1 cellular context compared by ENCODE assay signal in the genomic region with DNA sequence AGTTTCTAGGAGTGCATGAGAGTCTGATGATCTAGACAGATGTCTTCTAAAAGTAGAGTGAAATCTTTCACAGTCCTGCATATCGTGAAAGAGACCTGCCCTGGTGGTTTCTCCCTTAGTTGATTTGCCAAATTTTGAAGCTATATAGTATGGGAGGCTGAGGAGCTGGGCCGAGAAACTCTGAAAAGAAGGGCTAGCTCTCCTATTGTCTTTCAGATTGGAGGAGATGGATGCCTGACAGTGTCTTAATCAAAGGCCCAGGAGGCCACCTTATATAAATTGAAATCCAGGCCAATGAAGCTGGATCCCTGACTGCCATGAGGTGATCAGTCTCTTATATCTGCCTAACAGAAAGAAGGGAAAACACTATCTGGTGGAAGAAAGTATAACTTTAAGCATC.
TF ChIP-seq lines count a peak whose summit lies in the region.

No MANE protein-coding gene starts in this region.

TF ChIP-seq in WTC11, 78 proteins besides CTCF, POLR2A, EP300 and RAD21 (continued from another document):
- TF ChIP-seq, protein P1, sequence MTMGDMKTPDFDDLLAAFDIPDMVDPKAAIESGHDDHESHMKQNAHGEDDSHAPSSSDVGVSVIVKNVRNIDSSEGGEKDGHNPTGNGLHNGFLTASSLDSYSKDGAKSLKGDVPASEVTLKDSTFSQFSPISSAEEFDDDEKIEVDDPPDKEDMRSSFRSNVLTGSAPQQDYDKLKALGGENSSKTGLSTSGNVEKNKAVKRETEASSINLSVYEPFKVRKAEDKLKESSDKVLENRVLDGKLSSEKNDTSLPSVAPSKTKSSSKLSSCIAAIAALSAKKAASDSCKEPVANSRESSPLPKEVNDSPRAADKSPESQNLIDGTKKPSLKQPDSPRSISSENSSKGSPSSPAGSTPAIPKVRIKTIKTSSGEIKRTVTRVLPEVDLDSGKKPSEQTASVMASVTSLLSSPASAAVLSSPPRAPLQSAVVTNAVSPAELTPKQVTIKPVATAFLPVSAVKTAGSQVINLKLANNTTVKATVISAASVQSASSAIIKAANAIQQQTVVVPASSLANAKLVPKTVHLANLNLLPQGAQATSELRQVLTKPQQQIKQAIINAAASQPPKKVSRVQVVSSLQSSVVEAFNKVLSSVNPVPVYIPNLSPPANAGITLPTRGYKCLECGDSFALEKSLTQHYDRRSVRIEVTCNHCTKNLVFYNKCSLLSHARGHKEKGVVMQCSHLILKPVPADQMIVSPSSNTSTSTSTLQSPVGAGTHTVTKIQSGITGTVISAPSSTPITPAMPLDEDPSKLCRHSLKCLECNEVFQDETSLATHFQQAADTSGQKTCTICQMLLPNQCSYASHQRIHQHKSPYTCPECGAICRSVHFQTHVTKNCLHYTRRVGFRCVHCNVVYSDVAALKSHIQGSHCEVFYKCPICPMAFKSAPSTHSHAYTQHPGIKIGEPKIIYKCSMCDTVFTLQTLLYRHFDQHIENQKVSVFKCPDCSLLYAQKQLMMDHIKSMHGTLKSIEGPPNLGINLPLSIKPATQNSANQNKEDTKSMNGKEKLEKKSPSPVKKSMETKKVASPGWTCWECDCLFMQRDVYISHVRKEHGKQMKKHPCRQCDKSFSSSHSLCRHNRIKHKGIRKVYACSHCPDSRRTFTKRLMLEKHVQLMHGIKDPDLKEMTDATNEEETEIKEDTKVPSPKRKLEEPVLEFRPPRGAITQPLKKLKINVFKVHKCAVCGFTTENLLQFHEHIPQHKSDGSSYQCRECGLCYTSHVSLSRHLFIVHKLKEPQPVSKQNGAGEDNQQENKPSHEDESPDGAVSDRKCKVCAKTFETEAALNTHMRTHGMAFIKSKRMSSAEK (CRISPR knock-in tag; IDR thresholded peaks at IDR 0.05; ENCODE audit: borderline replicate concordance) = no peak
- TF ChIP-seq PRRX2 (CRISPR knock-in tag; IDR thresholded peaks at IDR 0.05) (no peak), ELF4 (CRISPR knock-in tag; IDR thresholded peaks at IDR 0.05; ENCODE audit: low read depth) (no peak), MYBL2 (CRISPR knock-in tag; IDR thresholded peaks at IDR 0.05) (no peak)
- TF ChIP-seq, protein P2, sequence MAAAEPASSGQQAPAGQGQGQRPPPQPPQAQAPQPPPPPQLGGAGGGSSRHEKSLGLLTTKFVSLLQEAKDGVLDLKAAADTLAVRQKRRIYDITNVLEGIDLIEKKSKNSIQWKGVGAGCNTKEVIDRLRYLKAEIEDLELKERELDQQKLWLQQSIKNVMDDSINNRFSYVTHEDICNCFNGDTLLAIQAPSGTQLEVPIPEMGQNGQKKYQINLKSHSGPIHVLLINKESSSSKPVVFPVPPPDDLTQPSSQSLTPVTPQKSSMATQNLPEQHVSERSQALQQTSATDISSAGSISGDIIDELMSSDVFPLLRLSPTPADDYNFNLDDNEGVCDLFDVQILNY (CRISPR knock-in tag; IDR thresholded peaks at IDR 0.05) = no peak
- TF ChIP-seq, protein P3, sequence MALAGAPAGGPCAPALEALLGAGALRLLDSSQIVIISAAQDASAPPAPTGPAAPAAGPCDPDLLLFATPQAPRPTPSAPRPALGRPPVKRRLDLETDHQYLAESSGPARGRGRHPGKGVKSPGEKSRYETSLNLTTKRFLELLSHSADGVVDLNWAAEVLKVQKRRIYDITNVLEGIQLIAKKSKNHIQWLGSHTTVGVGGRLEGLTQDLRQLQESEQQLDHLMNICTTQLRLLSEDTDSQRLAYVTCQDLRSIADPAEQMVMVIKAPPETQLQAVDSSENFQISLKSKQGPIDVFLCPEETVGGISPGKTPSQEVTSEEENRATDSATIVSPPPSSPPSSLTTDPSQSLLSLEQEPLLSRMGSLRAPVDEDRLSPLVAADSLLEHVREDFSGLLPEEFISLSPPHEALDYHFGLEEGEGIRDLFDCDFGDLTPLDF (CRISPR knock-in tag; IDR thresholded peaks at IDR 0.05) = no peak
